Comparison of ENCODE assay signal across 39 cellular contexts in genomic region chr18:25086876-25087275, GRCh38.
"Had no signal": no experiment of that assay in that cellular context is flagged by ENCODE, and none has a peak within 500 bp of the region (broad histone marks: within the 10 kb centered on the region; RNA-seq: fewer than 3 reads in every experiment).

No MANE protein-coding gene starts in this region.

- H3K9me3 Mint-ChIP-seq: activated naive CD4-positive, alpha-beta T cell treated with anti-CD3 and anti-CD28 coated beads for 36 hours; activated naive CD4-positive, alpha-beta T cell treated with anti-CD3 and anti-CD28 coated beads, Interleukin-2, amount 10 ng/mL, durations not matched to agents 7 days and 5 days; activated naive CD4-positive, alpha-beta T cell treated with anti-CD3 and anti-CD28 coated beads, Interleukin-2, amount 50 U/mL, for 24 hours; activated naive CD4-positive, alpha-beta T cell treated with anti-CD3 and anti-CD28 coated beads, Interleukin-2, amount 50 U/mL, for 72 hours; activated naive CD8-positive, alpha-beta T cell treated with anti-CD3 and anti-CD28 coated beads for 36 hours; activated naive CD8-positive, alpha-beta T cell treated with anti-CD3 and anti-CD28 coated beads, Interleukin-2, amount 10 ng/mL, durations not matched to agents 7 days and 5 days; activated T-cell treated with anti-CD3 and anti-CD28 coated beads, Interleukin-2, amount 50 U/mL, for 24 hours; activated T-cell treated with anti-CD3 and anti-CD28 coated beads, Interleukin-2, amount 50 U/mL, for 4 hours; activated T-cell treated with anti-CD3 and anti-CD28 coated beads, Interleukin-2, amount 50 U/mL, for 72 hours; activated T-helper 1 cell treated with anti-CD3 and anti-CD28 coated beads, Interleukin-12 subunit alpha, Interleukin-12 subunit beta, Interleukin-2, Interleukin-4 antibody, amounts not matched to agents 30 ng/mL and 10 ng/mL and 1 ng/mL, durations not matched to agents 14 hours and 24 hours and 36 hours; activated T-helper 17 cell treated with anti-CD3 and anti-CD28 coated beads, Interleukin-2, amount 50 U/mL, for 72 hours; brain had no signal

- H3K27me3 ChIP-seq: adrenal gland, ascending aorta, body of pancreas, brain microvascular endothelial cell, breast epithelium, cardiac muscle cell had no signal

- H3K4me3 ChIP-seq: adrenal gland, ascending aorta, body of pancreas, breast epithelium, cardiac muscle cell had no signal

- H3K4me1 ChIP-seq: adrenal gland, ascending aorta, body of pancreas, breast epithelium had no signal

- H3K27me3 Mint-ChIP-seq: activated naive CD4-positive, alpha-beta T cell treated with anti-CD3 and anti-CD28 coated beads, Interleukin-2, amount 10 ng/mL, durations not matched to agents 7 days and 5 days; activated naive CD4-positive, alpha-beta T cell treated with anti-CD3 and anti-CD28 coated beads, Interleukin-2, amount 50 U/mL, for 24 hours; activated naive CD8-positive, alpha-beta T cell; activated naive CD8-positive, alpha-beta T cell treated with anti-CD3 and anti-CD28 coated beads for 36 hours; activated naive CD8-positive, alpha-beta T cell treated with anti-CD3 and anti-CD28 coated beads, Interleukin-2, amount 10 ng/mL, durations not matched to agents 7 days and 5 days; activated naive CD8-positive, alpha-beta T cell treated with anti-CD3 and anti-CD28 coated beads, Interleukin-2, amount 50 U/mL, for 24 hours; activated T-cell treated with anti-CD3 and anti-CD28 coated beads, Interleukin-2, amount 50 U/mL, for 24 hours; activated T-helper 17 cell treated with anti-CD3 and anti-CD28 coated beads, Interleukin-2, amount 50 U/mL, for 72 hours; brain; central memory CD8-positive, alpha-beta T cell had no signal

- H3K27ac ChIP-seq: adrenal gland, ascending aorta, body of pancreas, brain microvascular endothelial cell, breast epithelium, cardiac muscle cell had no signal

- H3K27ac Mint-ChIP-seq: activated naive CD4-positive, alpha-beta T cell treated with anti-CD3 and anti-CD28 coated beads for 36 hours; activated naive CD4-positive, alpha-beta T cell treated with anti-CD3 and anti-CD28 coated beads, Interleukin-2, amount 10 ng/mL, durations not matched to agents 7 days and 5 days; activated naive CD4-positive, alpha-beta T cell treated with anti-CD3 and anti-CD28 coated beads, Interleukin-2, amount 50 U/mL, for 24 hours; activated naive CD4-positive, alpha-beta T cell treated with anti-CD3 and anti-CD28 coated beads, Interleukin-2, amount 50 U/mL, for 72 hours; activated naive CD8-positive, alpha-beta T cell; activated naive CD8-positive, alpha-beta T cell treated with anti-CD3 and anti-CD28 coated beads for 36 hours; activated naive CD8-positive, alpha-beta T cell treated with anti-CD3 and anti-CD28 coated beads, Interleukin-2, amount 10 ng/mL, durations not matched to agents 7 days and 5 days; activated naive CD8-positive, alpha-beta T cell treated with anti-CD3 and anti-CD28 coated beads, Interleukin-2, amount 50 U/mL, for 24 hours; activated T-cell treated with anti-CD3 and anti-CD28 coated beads, Interleukin-2, amount 50 U/mL, for 24 hours; activated T-cell treated with anti-CD3 and anti-CD28 coated beads, Interleukin-2, amount 50 U/mL, for 72 hours; activated T-helper 1 cell treated with anti-CD3 and anti-CD28 coated beads, Interleukin-12 subunit alpha, Interleukin-12 subunit beta, Interleukin-2, Interleukin-4 antibody, amounts not matched to agents 30 ng/mL and 10 ng/mL and 1 ng/mL, durations not matched to agents 14 hours and 24 hours and 36 hours; activated T-helper 17 cell treated with anti-CD3 and anti-CD28 coated beads, Interleukin-2, amount 50 U/mL, for 72 hours; brain had no signal

- H3K4me3 Mint-ChIP-seq: activated naive CD4-positive, alpha-beta T cell treated with anti-CD3 and anti-CD28 coated beads for 36 hours; activated naive CD4-positive, alpha-beta T cell treated with anti-CD3 and anti-CD28 coated beads, Interleukin-2, amount 10 ng/mL, durations not matched to agents 7 days and 5 days; activated naive CD4-positive, alpha-beta T cell treated with anti-CD3 and anti-CD28 coated beads, Interleukin-2, amount 50 U/mL, for 24 hours; activated naive CD8-positive, alpha-beta T cell; activated naive CD8-positive, alpha-beta T cell treated with anti-CD3 and anti-CD28 coated beads for 36 hours; activated naive CD8-positive, alpha-beta T cell treated with anti-CD3 and anti-CD28 coated beads, Interleukin-2, amount 10 ng/mL, durations not matched to agents 7 days and 5 days; activated naive CD8-positive, alpha-beta T cell treated with anti-CD3 and anti-CD28 coated beads, Interleukin-2, amount 50 U/mL, for 24 hours; activated T-cell treated with anti-CD3 and anti-CD28 coated beads, Interleukin-2, amount 50 U/mL, for 24 hours; activated T-cell treated with anti-CD3 and anti-CD28 coated beads, Interleukin-2, amount 50 U/mL, for 4 hours; activated T-cell treated with anti-CD3 and anti-CD28 coated beads, Interleukin-2, amount 50 U/mL, for 72 hours; activated T-helper 1 cell treated with anti-CD3 and anti-CD28 coated beads, Interleukin-12 subunit alpha, Interleukin-12 subunit beta, Interleukin-2, Interleukin-4 antibody, amounts not matched to agents 30 ng/mL and 10 ng/mL and 1 ng/mL, durations not matched to agents 14 hours and 24 hours and 36 hours; activated T-helper 17 cell treated with anti-CD3 and anti-CD28 coated beads, Interleukin-2, amount 50 U/mL, for 72 hours; brain; central memory CD8-positive, alpha-beta T cell had no signal

- H3K36me3 Mint-ChIP-seq: activated naive CD4-positive, alpha-beta T cell treated with anti-CD3 and anti-CD28 coated beads, Interleukin-2, amount 10 ng/mL, durations not matched to agents 7 days and 5 days; activated naive CD4-positive, alpha-beta T cell treated with anti-CD3 and anti-CD28 coated beads, Interleukin-2, amount 50 U/mL, for 24 hours; activated naive CD4-positive, alpha-beta T cell treated with anti-CD3 and anti-CD28 coated beads, Interleukin-2, amount 50 U/mL, for 72 hours; activated naive CD8-positive, alpha-beta T cell; activated naive CD8-positive, alpha-beta T cell treated with anti-CD3 and anti-CD28 coated beads for 36 hours; activated naive CD8-positive, alpha-beta T cell treated with anti-CD3 and anti-CD28 coated beads, Interleukin-2, amount 10 ng/mL, durations not matched to agents 7 days and 5 days had no signal

- FAIRE-seq: astrocyte, bronchial epithelial cell, colon had no signal

- H3K4me1 Mint-ChIP-seq: activated naive CD4-positive, alpha-beta T cell treated with anti-CD3 and anti-CD28 coated beads, Interleukin-2, amount 10 ng/mL, durations not matched to agents 7 days and 5 days; activated naive CD4-positive, alpha-beta T cell treated with anti-CD3 and anti-CD28 coated beads, Interleukin-2, amount 50 U/mL, for 24 hours; activated naive CD8-positive, alpha-beta T cell treated with anti-CD3 and anti-CD28 coated beads for 36 hours; activated naive CD8-positive, alpha-beta T cell treated with anti-CD3 and anti-CD28 coated beads, Interleukin-2, amount 10 ng/mL, durations not matched to agents 7 days and 5 days; activated naive CD8-positive, alpha-beta T cell treated with anti-CD3 and anti-CD28 coated beads, Interleukin-2, amount 50 U/mL, for 24 hours; activated T-helper 17 cell treated with anti-CD3 and anti-CD28 coated beads, Interleukin-2, amount 50 U/mL, for 72 hours; central memory CD8-positive, alpha-beta T cell had no signal

- ATAC-seq: activated naive CD4-positive, alpha-beta T cell treated with anti-CD3 and anti-CD28 coated beads, Interleukin-2, amount 50 U/mL, for 72 hours; activated naive CD8-positive, alpha-beta T cell treated with anti-CD3 and anti-CD28 coated beads, Interleukin-2, amount 50 U/mL, for 24 hours; activated T-cell treated with anti-CD3 and anti-CD28 coated beads, Interleukin-2, amount 50 U/mL, for 4 hours; activated T-cell treated with anti-CD3 and anti-CD28 coated beads, Interleukin-2, amount 50 U/mL, for 72 hours; activated T-helper 17 cell treated with anti-CD3 and anti-CD28 coated beads, Interleukin-2, amount 50 U/mL, for 72 hours; body of pancreas had no signal

- H3K36me3 ChIP-seq: adrenal gland, ascending aorta, brain microvascular endothelial cell had no signal

- H3K9me3 ChIP-seq: adrenal gland, ascending aorta, body of pancreas, breast epithelium had no signal

- DNase-seq: activated effector memory CD4-positive, alpha-beta T cell treated with anti-CD3 and anti-CD28 coated beads, Interleukin-2, amount 50 U/mL, for 16 hours; activated effector memory CD4-positive, alpha-beta T cell treated with Interleukin-2 at 50 U/mL for 16 hours; activated gamma-delta T cell; activated gamma-delta T cell treated with Interleukin-2 at 50 U/mL for 16 hours; activated naive CD4-positive, alpha-beta T cell; activated naive CD4-positive, alpha-beta T cell treated with anti-CD3 and anti-CD28 coated beads for 36 hours; activated naive CD4-positive, alpha-beta T cell treated with anti-CD3 and anti-CD28 coated beads, Interleukin-2, amount 10 ng/mL, durations not matched to agents 7 days and 5 days; activated naive CD4-positive, alpha-beta T cell treated with anti-CD3 and anti-CD28 coated beads, Interleukin-2, amount 50 U/mL, for 16 hours; activated naive CD4-positive, alpha-beta T cell treated with Interleukin-2 at 50 U/mL for 16 hours; activated naive CD8-positive, alpha-beta T cell treated with anti-CD3 and anti-CD28 coated beads for 36 hours; activated naive CD8-positive, alpha-beta T cell treated with anti-CD3 and anti-CD28 coated beads, Interleukin-2, amount 10 ng/mL, durations not matched to agents 7 days and 5 days; activated naive CD8-positive, alpha-beta T cell treated with anti-CD3 and anti-CD28 coated beads, Interleukin-2, amount 50 U/mL, for 24 hours; activated T-cell treated with anti-CD3 and anti-CD28 coated beads, Interleukin-2, amount 50 U/mL, for 24 hours; activated T-cell treated with anti-CD3 and anti-CD28 coated beads, Interleukin-2, amount 50 U/mL, for 4 hours; activated T-cell treated with anti-CD3 and anti-CD28 coated beads, Interleukin-2, amount 50 U/mL, for 48 hours; activated T-cell treated with anti-CD3 and anti-CD28 coated beads, Interleukin-2, amount 50 U/mL, for 72 hours; adrenal gland; amniotic stem cell; amygdala; anterior cingulate cortex; aorta; body of pancreas; brain microvascular endothelial cell; caudate nucleus; central memory CD4-positive, alpha-beta T cell; cerebellar nuclear complex had no signal
